Comparison of ENCODE assay signal across 1 cellular context in genomic region chr17:27566673-27567562, GRCh38.
TF ChIP-seq lines count a peak whose summit lies in the region.

No MANE protein-coding gene starts in this region.

TF ChIP-seq in K562, 482 proteins besides CTCF, POLR2A, EP300 and RAD21 (continued from another document):
- TF ChIP-seq ZNF639 (CRISPR knock-in tag; conservative IDR thresholded peaks at IDR 0.05 in 1 of 2, IDR thresholded peaks at IDR 0.05 in 1 of 2) (peak in 1 of 2 experiments; percentile 61; a peak in 1 of 4 replicates), ARHGAP35 (IDR thresholded peaks at IDR 0.05; ENCODE audit: partially characterized antibody) (no peak), TBP (optimal IDR thresholded peaks at IDR 0.05; ENCODE audit: low read depth, low read length) (no peak), PCBP1 (IDR thresholded peaks at IDR 0.05; ENCODE audit: low read depth, low read length, poor library complexity, severe bottlenecking) (no peak), ZBTB49 (CRISPR knock-in tag; IDR thresholded peaks at IDR 0.05; ENCODE audit: borderline replicate concordance) (no peak), ZNF583 (CRISPR knock-in tag; IDR thresholded peaks at IDR 0.05) (no peak), NFXL1 (CRISPR knock-in tag; IDR thresholded peaks at IDR 0.05) (no peak), RREB1 (CRISPR knock-in tag; IDR thresholded peaks at IDR 0.05) (0 out of 2 replicates have a peak, but pooled peaks have one; percentile 11), ZNF75A (CRISPR knock-in tag; IDR thresholded peaks at IDR 0.05) (0 out of 2 replicates have a peak, but pooled peaks have one; percentile 51), ZNF224 (CRISPR knock-in tag; IDR thresholded peaks at IDR 0.05) (no peak), KDM4B (IDR thresholded peaks at IDR 0.05; ENCODE audit: borderline replicate concordance in 2 of 2, low read depth in 1 of 2) (no peak), RNF2 (IDR thresholded peaks at IDR 0.05) (no peak), ZBTB11 (CRISPR knock-in tag; IDR thresholded peaks at IDR 0.05) (peak in 1 of 3 experiments; percentile 21; a peak in 1 of 6 replicates), STAG1 (CRISPR knock-in tag; IDR thresholded peaks at IDR 0.05; ENCODE audit: borderline replicate concordance) (no peak), L3MBTL2 (IDR thresholded peaks at IDR 0.05) (peak; percentile 40; the same call in 1 of the 2 replicates), RBM15 (IDR thresholded peaks at IDR 0.05; ENCODE audit: insufficient read depth, low read length) (no peak), NR3C1 (CRISPR knock-in tag; IDR thresholded peaks at IDR 0.05) (no peak), SMAD3 (CRISPR knock-in tag; conservative IDR thresholded peaks at IDR 0.05) (no peak), HDAC3 (IDR thresholded peaks at IDR 0.05; ENCODE audit: borderline replicate concordance, partially characterized antibody) (no peak), RBM17 (IDR thresholded peaks at IDR 0.05; ENCODE audit: borderline replicate concordance, low read depth, low read length) (no peak), ZC3H8 (IDR thresholded peaks at IDR 0.05) (no peak), BACH1 (tag; IDR thresholded peaks at IDR 0.05) (peak; percentile 80), CEBPG (CRISPR knock-in tag; IDR thresholded peaks at IDR 0.05) (no peak), CEBPG (tag; conservative IDR thresholded peaks at IDR 0.05 in 1 of 2, IDR thresholded peaks at IDR 0.05 in 1 of 2) (no peak), ZNF175 (CRISPR knock-in tag; IDR thresholded peaks at IDR 0.05; ENCODE audit: low read depth) (0 out of 2 replicates have a peak, but pooled peaks have one; percentile 34), CREB3L1 (IDR thresholded peaks at IDR 0.05; ENCODE audit: borderline replicate concordance, low read depth) (no peak), ZNF12 (CRISPR knock-in tag; IDR thresholded peaks at IDR 0.05) (no peak), ZKSCAN3 (CRISPR knock-in tag; IDR thresholded peaks at IDR 0.05) (no peak), ELK1 (CRISPR knock-in tag; IDR thresholded peaks at IDR 0.05) (no peak), ZBTB12 (CRISPR knock-in tag; IDR thresholded peaks at IDR 0.05) (peak; percentile 38), LEF1 (IDR thresholded peaks at IDR 0.05) (no peak), NELFE (IDR thresholded peaks at IDR 0.05; ENCODE audit: insufficient read depth, insufficient read length) (no peak), NR2C1 (IDR thresholded peaks at IDR 0.05) (no peak), NR2C1 (tag; IDR thresholded peaks at IDR 0.05) (0 out of 2 replicates have a peak, but pooled peaks have one; percentile 42), RBM25 (IDR thresholded peaks at IDR 0.05; ENCODE audit: low read depth, low read length, severe bottlenecking) (no peak), HIVEP1 (CRISPR knock-in tag; IDR thresholded peaks at IDR 0.05) (no peak), SPI1 (IDR thresholded peaks at IDR 0.05; ENCODE audit: borderline replicate concordance, low read depth, low read length) (no peak), TSHZ1 (CRISPR knock-in tag; IDR thresholded peaks at IDR 0.05) (0 out of 2 replicates have a peak, but pooled peaks have one; percentile 16), KDM2B (CRISPR knock-in tag; IDR thresholded peaks at IDR 0.05) (no peak)
TF ChIP-seq in K562: peak in this region for 36.
